ENCODE assay signal across 8 cellular contexts in genomic region chr4:139083533-139084424, GRCh38.
A peak's percentile ranks its signal among the peaks of the same experiment; 100 is the strongest.
DNase-seq lines count a peak whose midpoint lies in the region; ATAC-seq, FAIRE-seq and TF ChIP-seq lines count a peak whose summit lies in the region.

No MANE protein-coding gene starts in this region.

- peak overlapping the region; percentile 92 for H2AFZ ChIP-seq in Loucy (ENCODE audit: low read length)
- H2AFZ ChIP-seq in osteoblast (ENCODE audit: low read length) = peak overlapping the region; percentile 92

- H3K4me3 ChIP-seq in Loucy (ENCODE audit: low read length, poor library complexity, severe bottlenecking) = peak overlapping the region; percentile 99
- peak overlapping the region; percentile 71 for H3K4me3 ChIP-seq in SJSA1
- H3K4me3 ChIP-seq in osteoblast (ENCODE audit: insufficient read depth, low read length) = peak overlapping the region; percentile 82
- peak overlapping the region; percentile 83 for H3K4me3 ChIP-seq in thoracic aorta

- H3K9me3 Mint-ChIP-seq in activated naive CD4-positive, alpha-beta T cell treated with anti-CD3 and anti-CD28 coated beads, Interleukin-2, amount 10 ng/mL, durations not matched to agents 7 days and 5 days = no peaks in the 10 kb centered on the region
- H3K9me3 Mint-ChIP-seq in glutamatergic neuron (ENCODE audit: unreplicated experiment) = peaks cover 10% of the 10 kb centered on the region

- H3K9me2 ChIP-seq in Loucy (replicated peaks; ENCODE audit: low read depth, low read length) = no peaks in the 10 kb centered on the region

- peaks cover 19% of the 10 kb centered on the region for H3K36me3 Mint-ChIP-seq in activated naive CD4-positive, alpha-beta T cell treated with anti-CD3 and anti-CD28 coated beads, Interleukin-2, amount 10 ng/mL, durations not matched to agents 7 days and 5 days
- no peaks in the 10 kb centered on the region for H3K36me3 Mint-ChIP-seq in glutamatergic neuron (ENCODE audit: unreplicated experiment)

- TF ChIP-seq POLR2A in H54 (IDR thresholded peaks at IDR 0.05; ENCODE audit: low read depth, low read length) = peak; percentile 73

- peak; percentile 35 for ATAC-seq in thoracic aorta (ENCODE audit: insufficient number of reproducible peaks, low FRiP score, low read depth)

- H4K20me1 ChIP-seq in Loucy (ENCODE audit: insufficient read depth, low read length, poor library complexity, severe bottlenecking) (peaks cover 39% of the 10 kb centered on the region), osteoblast (ENCODE audit: insufficient read depth, low read length) (peaks cover 26% of the 10 kb centered on the region)

- DNase-seq in GF-D8 (lab: John Stamatoyannopoulos, UW) (peak; percentile 50), H54 (ENCODE audit: insufficient read length, low spot score) (peak; percentile 28), SJSA1 (ENCODE audit: low read depth in 1 of 2, low spot score in 2 of 2) (peak; percentile 88 to 94), glutamatergic neuron (peak; percentile 94), osteoblast (ENCODE audit: insufficient read length, low spot score, missing footprints) (peak; percentile 97), thoracic aorta (ENCODE audit: low spot score) (peak; percentile 41)
- DNase-seq in activated naive CD4-positive, alpha-beta T cell treated with anti-CD3 and anti-CD28 coated beads, Interleukin-2, amount 10 ng/mL, durations not matched to agents 7 days and 5 days = peak; percentile 90

- H3K36me3 ChIP-seq in Loucy (ENCODE audit: insufficient read depth, low read length) = no peaks in the 10 kb centered on the region
- H3K36me3 ChIP-seq in SJSA1 = peaks cover 9% of the 10 kb centered on the region
- no peaks in the 10 kb centered on the region for H3K36me3 ChIP-seq in osteoblast (ENCODE audit: insufficient read depth, low read length)
- no peaks in the 10 kb centered on the region for H3K36me3 ChIP-seq in thoracic aorta

- peaks cover 3% of the 10 kb centered on the region for H3K27me3 Mint-ChIP-seq in activated naive CD4-positive, alpha-beta T cell treated with anti-CD3 and anti-CD28 coated beads, Interleukin-2, amount 10 ng/mL, durations not matched to agents 7 days and 5 days
- peaks cover 5% of the 10 kb centered on the region for H3K27me3 Mint-ChIP-seq in glutamatergic neuron (ENCODE audit: unreplicated experiment)

- no peak; the same call in 1 of the 2 replicates for TF ChIP-seq CTCF in Loucy (conservative IDR thresholded peaks at IDR 0.05; ENCODE audit: low read length)
- TF ChIP-seq CTCF in glutamatergic neuron (IDR thresholded peaks at IDR 0.05; ENCODE audit: partially characterized antibody, unreplicated experiment) = peak; percentile 28
- peak; percentile 5 for TF ChIP-seq CTCF in osteoblast (IDR thresholded peaks at IDR 0.05; ENCODE audit: extremely low read depth, low read depth, low read length)
- TF ChIP-seq CTCF in thoracic aorta (IDR thresholded peaks at IDR 0.05) = peak; percentile 18

- FAIRE-seq in H54 (lab: Jason Lieb, UNC) = no peak

- peaks cover 48% of the 10 kb centered on the region for H3K79me2 ChIP-seq in Loucy (ENCODE audit: insufficient read depth, low read length)
- H3K79me2 ChIP-seq in osteoblast (ENCODE audit: insufficient read depth, low read length) = peaks cover 40% of the 10 kb centered on the region

- H3K27ac ChIP-seq in SJSA1 (peak overlapping the region; percentile 87), osteoblast (ENCODE audit: low read depth, low read length) (peak overlapping the region; percentile 91), thoracic aorta (peak overlapping the region; percentile 89 to 96)

- H3K4me1 ChIP-seq in Loucy (ENCODE audit: insufficient read depth, low read length, poor library complexity, severe bottlenecking) (peaks cover 43% of the 10 kb centered on the region), SJSA1 (replicated peaks) (peaks cover 3% of the 10 kb centered on the region), osteoblast (ENCODE audit: insufficient read depth, low read length) (peaks cover 15% of the 10 kb centered on the region), thoracic aorta (ENCODE audit: control insufficient read depth in 1 of 2, low read depth in 2 of 2) (peaks cover 15 to 23% of the 10 kb centered on the region in 2 donors)

- H3K4me2 ChIP-seq in Loucy (ENCODE audit: low read depth, low read length, poor library complexity, severe bottlenecking) = peak overlapping the region; percentile 71
- H3K4me2 ChIP-seq in osteoblast (ENCODE audit: insufficient read depth, low read length) = peak overlapping the region; percentile 97

- CTCF ChIA-PET in activated naive CD4-positive, alpha-beta T cell treated with anti-CD3 and anti-CD28 coated beads, Interleukin-2, amount 10 ng/mL, durations not matched to agents 7 days and 5 days (lab: Charles Lee) = interaction anchor here (0.6 to 1.6 kb wide), 3 partner anchors 53 to 369 kb away, joined by 3 read pairs; no protein-coding TSS in a partner anchor

- H3K4me3 Mint-ChIP-seq in activated naive CD4-positive, alpha-beta T cell treated with anti-CD3 and anti-CD28 coated beads, Interleukin-2, amount 10 ng/mL, durations not matched to agents 7 days and 5 days = peak overlapping the region; percentile 83
- H3K4me3 Mint-ChIP-seq in glutamatergic neuron (ENCODE audit: unreplicated experiment) = peak overlapping the region; percentile 95

- H3K9me3 ChIP-seq in Loucy (ENCODE audit: insufficient read depth, low read depth, low read length) = no peaks in the 10 kb centered on the region
- H3K9me3 ChIP-seq in SJSA1 (replicated peaks) = no peaks in the 10 kb centered on the region
- H3K9me3 ChIP-seq in osteoblast (ENCODE audit: low read depth, low read length) = no peaks in the 10 kb centered on the region
- no peaks in the 10 kb centered on the region for H3K9me3 ChIP-seq in thoracic aorta

- H3K27me3 ChIP-seq in Loucy (ENCODE audit: insufficient read depth, low read length, poor library complexity, severe bottlenecking) (no peaks in the 10 kb centered on the region), SJSA1 (replicated peaks) (no peaks in the 10 kb centered on the region), osteoblast (ENCODE audit: insufficient read depth, low read length) (no peaks in the 10 kb centered on the region), thoracic aorta (replicated peaks; ENCODE audit: insufficient read depth) (no peaks in the 10 kb centered on the region)

- peak overlapping the region; percentile 100 for H3K27ac Mint-ChIP-seq in activated naive CD4-positive, alpha-beta T cell treated with anti-CD3 and anti-CD28 coated beads, Interleukin-2, amount 10 ng/mL, durations not matched to agents 7 days and 5 days
- H3K27ac Mint-ChIP-seq in glutamatergic neuron (ENCODE audit: unreplicated experiment) = peak overlapping the region; percentile 92

- H3F3A ChIP-seq in Loucy (ENCODE audit: low read depth) = peaks cover 9% of the 10 kb centered on the region

- peak overlapping the region; percentile 99 for H3K9ac ChIP-seq in Loucy (ENCODE audit: low read depth, low read length, poor library complexity, severe bottlenecking)

- H3K4me1 Mint-ChIP-seq in activated naive CD4-positive, alpha-beta T cell treated with anti-CD3 and anti-CD28 coated beads, Interleukin-2, amount 10 ng/mL, durations not matched to agents 7 days and 5 days = peaks cover 40% of the 10 kb centered on the region
- H3K4me1 Mint-ChIP-seq in glutamatergic neuron (ENCODE audit: low read depth, unreplicated experiment) = peaks cover 2% of the 10 kb centered on the region

Comparison
In these comparisons a context has a peak if more than half of its experiments do, and no peak if none do; other contexts are left out.
1. Peak in every context shown above with its lines: DNase-seq, ATAC-seq, H3K4me3 ChIP-seq and H3K27ac ChIP-seq.
2. DNase-seq: peak in every context shown above with its lines; median percentile 97 in osteoblast; 94 in glutamatergic neuron; 91 in SJSA1; 90 in activated naive CD4-positive, alpha-beta T cell treated with anti-CD3 and anti-CD28 coated beads, Interleukin-2, amount 10 ng/mL, durations not matched to agents 7 days and 5 days; 50 in GF-D8; 41 in thoracic aorta; 28 in H54.